In genomic region chr19:13212759-13213330, GRCh38 we compare ENCODE assay signal across 8 cellular contexts.
DNase-seq lines count a peak whose midpoint lies in the region; ATAC-seq and TF ChIP-seq lines count a peak whose summit lies in the region.

No MANE protein-coding gene starts in this region.

- intact Hi-C loops in Calu3 (cut with micrococcal nuclease; ENCODE audit: unreplicated experiment) = no loop called here

- CTCF ChIA-PET in Calu3 (lab: Charles Lee) = no interaction called here

- peaks cover 19% of the 10 kb centered on the region for H3K36me3 Mint-ChIP-seq in Calu3 (ENCODE audit: insufficient read depth, unreplicated experiment)
- no peaks in the 10 kb centered on the region for H3K36me3 Mint-ChIP-seq in T-helper 2 cell treated with Interferon-gamma antibody and Interleukin-4, amounts not matched to agents 5 μg/mL and 100 μg/mL, for 36 hours (ENCODE audit: low read depth)

- DNase-seq in Calu3 (peak; percentile 53), amniotic epithelial cell (ENCODE audit: low read depth) (peak; percentile 31), islet precursor cell (peak; percentile 76)
- peak; percentile 53 for DNase-seq in T-helper 2 cell treated with Interferon-gamma antibody and Interleukin-4, amounts not matched to agents 5 μg/mL and 100 μg/mL, for 36 hours (ENCODE audit: low spot score)
- peak; percentile 39 to 66 (median 52) for DNase-seq in stimulated activated CD4-positive, alpha-beta T cell treated with anti-CD3 and anti-CD28 coated beads, TNF-alpha, amount 100 ng/mL, for 1 hour (ENCODE audit: low read depth in 3 of 3, low spot score in 1 of 3)

- H3K9me3 Mint-ChIP-seq in Calu3 (ENCODE audit: low read depth, unreplicated experiment) = no peaks in the 10 kb centered on the region
- H3K9me3 Mint-ChIP-seq in T-helper 2 cell treated with Interferon-gamma antibody and Interleukin-4, amounts not matched to agents 5 μg/mL and 100 μg/mL, for 36 hours = no peaks in the 10 kb centered on the region

- no peaks in the 10 kb centered on the region for H3K27me3 Mint-ChIP-seq in Calu3 (ENCODE audit: unreplicated experiment)
- no peaks in the 10 kb centered on the region for H3K27me3 Mint-ChIP-seq in T-helper 2 cell treated with Interferon-gamma antibody and Interleukin-4, amounts not matched to agents 5 μg/mL and 100 μg/mL, for 36 hours (ENCODE audit: low read depth)

- H3K4me1 Mint-ChIP-seq in Calu3 (ENCODE audit: low read depth, unreplicated experiment) = peaks cover 10% of the 10 kb centered on the region
- H3K4me1 Mint-ChIP-seq in T-helper 2 cell treated with Interferon-gamma antibody and Interleukin-4, amounts not matched to agents 5 μg/mL and 100 μg/mL, for 36 hours (ENCODE audit: low read depth) = peaks cover 17% of the 10 kb centered on the region

- no peak overlapping the region for H3K4me3 Mint-ChIP-seq in Calu3 (ENCODE audit: low read depth, unreplicated experiment)
- H3K4me3 Mint-ChIP-seq in T-helper 2 cell treated with Interferon-gamma antibody and Interleukin-4, amounts not matched to agents 5 μg/mL and 100 μg/mL, for 36 hours = no peak overlapping the region

- peak overlapping the region; percentile 10 for H3K27ac Mint-ChIP-seq in Calu3 (ENCODE audit: unreplicated experiment)
- peak overlapping the region; percentile 12 for H3K27ac Mint-ChIP-seq in T-helper 2 cell treated with Interferon-gamma antibody and Interleukin-4, amounts not matched to agents 5 μg/mL and 100 μg/mL, for 36 hours

- TF ChIP-seq EP300 in Ishikawa (IDR thresholded peaks at IDR 0.05; ENCODE audit: borderline replicate concordance) = no peak

- peak; percentile 34; the same call in 1 of the 2 replicates for TF ChIP-seq RAD21 in Ishikawa (IDR thresholded peaks at IDR 0.05; ENCODE audit: low read depth)

- TF ChIP-seq CTCF in Calu3 (IDR thresholded peaks at IDR 0.05; ENCODE audit: unreplicated experiment) = peak; percentile 41

- BruUV-seq in Calu3 (replicated peaks; lab: Mats Ljungman, UMichigan) = no TSS peak

- ATAC-seq in GM18909 (IDR thresholded peaks at IDR 0.05; ENCODE audit: poor library complexity, unreplicated experiment) (no peak), HG02588 (IDR thresholded peaks at IDR 0.05; ENCODE audit: unreplicated experiment) (no peak)

TF ChIP-seq in Ishikawa, 13 proteins besides CTCF, POLR2A, EP300 and RAD21:
- no peak for TF ChIP-seq YY1 (IDR thresholded peaks at IDR 0.05; ENCODE audit: low read depth)
